In the genomic region with DNA sequence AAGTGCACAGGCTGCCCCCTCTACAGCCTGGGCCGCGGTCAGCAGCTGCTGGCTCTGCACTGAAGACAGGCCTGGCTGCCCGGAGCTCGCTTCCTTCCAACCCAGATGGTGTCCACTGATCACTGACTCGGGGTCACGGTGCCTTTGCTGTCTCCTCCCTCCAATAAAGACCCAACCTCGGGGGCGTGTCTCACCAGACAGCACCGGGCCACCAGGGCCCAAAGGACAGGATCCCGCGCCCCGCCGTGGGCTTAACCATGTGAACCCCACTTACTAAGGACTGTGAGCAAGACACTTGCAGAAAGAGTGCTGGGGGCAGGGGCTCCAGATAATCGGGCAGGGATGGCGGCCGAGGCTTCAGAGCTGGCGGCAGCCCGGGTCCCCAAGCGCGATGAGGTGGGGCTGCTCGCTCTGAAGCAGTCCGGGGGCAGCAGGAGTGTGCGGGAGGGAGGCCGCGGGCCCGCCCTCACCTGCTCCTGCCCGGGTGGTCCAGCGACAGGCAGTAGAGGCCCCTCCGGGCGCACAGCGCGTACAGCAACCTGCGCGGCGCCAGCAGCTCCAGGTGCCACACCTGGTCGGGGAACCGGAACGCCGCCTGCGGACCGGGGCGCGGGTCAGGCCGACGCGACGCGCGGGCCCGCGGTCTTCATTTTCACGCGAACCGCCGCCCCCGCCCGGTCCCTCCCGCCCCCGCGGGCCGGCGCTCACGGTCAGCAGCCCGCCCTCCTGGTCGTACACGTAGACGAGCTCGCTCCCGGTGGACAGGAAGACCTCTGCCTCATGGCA, we compare ENCODE assay signal across 1 cellular context.
TF ChIP-seq lines count a peak whose summit lies in the region.

No MANE protein-coding gene starts in this region.

TF ChIP-seq in K562, 482 proteins besides CTCF, POLR2A, EP300 and RAD21 (continued from another document):
- TF ChIP-seq, protein P1, sequence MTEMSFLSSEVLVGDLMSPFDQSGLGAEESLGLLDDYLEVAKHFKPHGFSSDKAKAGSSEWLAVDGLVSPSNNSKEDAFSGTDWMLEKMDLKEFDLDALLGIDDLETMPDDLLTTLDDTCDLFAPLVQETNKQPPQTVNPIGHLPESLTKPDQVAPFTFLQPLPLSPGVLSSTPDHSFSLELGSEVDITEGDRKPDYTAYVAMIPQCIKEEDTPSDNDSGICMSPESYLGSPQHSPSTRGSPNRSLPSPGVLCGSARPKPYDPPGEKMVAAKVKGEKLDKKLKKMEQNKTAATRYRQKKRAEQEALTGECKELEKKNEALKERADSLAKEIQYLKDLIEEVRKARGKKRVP (CRISPR knock-in tag; IDR thresholded peaks at IDR 0.05): no peak
- TF ChIP-seq TEAD4 (IDR thresholded peaks at IDR 0.05; ENCODE audit: low read length) (0 out of 2 replicates have a peak, but pooled peaks have one; percentile 8), TEAD4 (CRISPR knock-in tag; IDR thresholded peaks at IDR 0.05; ENCODE audit: borderline replicate concordance) (no peak), ARID1B (IDR thresholded peaks at IDR 0.05) (peak; percentile 31), TCF3 (CRISPR knock-in tag; IDR thresholded peaks at IDR 0.05) (peak; percentile 61), NFATC3 (IDR thresholded peaks at IDR 0.05) (no peak), SAP30 (IDR thresholded peaks at IDR 0.05; ENCODE audit: borderline replicate concordance, insufficient read depth, low read depth, low read length, poor library complexity, severe bottlenecking) (peak; percentile 84), FOSL1 (tag; conservative IDR thresholded peaks at IDR 0.05) (no peak), TBP (optimal IDR thresholded peaks at IDR 0.05; ENCODE audit: low read depth, low read length) (no peak), ZNF239 (CRISPR knock-in tag; IDR thresholded peaks at IDR 0.05) (no peak), L3MBTL2 (IDR thresholded peaks at IDR 0.05) (0 out of 2 replicates have a peak, but pooled peaks have one; percentile 29)
- TF ChIP-seq, protein P2, sequence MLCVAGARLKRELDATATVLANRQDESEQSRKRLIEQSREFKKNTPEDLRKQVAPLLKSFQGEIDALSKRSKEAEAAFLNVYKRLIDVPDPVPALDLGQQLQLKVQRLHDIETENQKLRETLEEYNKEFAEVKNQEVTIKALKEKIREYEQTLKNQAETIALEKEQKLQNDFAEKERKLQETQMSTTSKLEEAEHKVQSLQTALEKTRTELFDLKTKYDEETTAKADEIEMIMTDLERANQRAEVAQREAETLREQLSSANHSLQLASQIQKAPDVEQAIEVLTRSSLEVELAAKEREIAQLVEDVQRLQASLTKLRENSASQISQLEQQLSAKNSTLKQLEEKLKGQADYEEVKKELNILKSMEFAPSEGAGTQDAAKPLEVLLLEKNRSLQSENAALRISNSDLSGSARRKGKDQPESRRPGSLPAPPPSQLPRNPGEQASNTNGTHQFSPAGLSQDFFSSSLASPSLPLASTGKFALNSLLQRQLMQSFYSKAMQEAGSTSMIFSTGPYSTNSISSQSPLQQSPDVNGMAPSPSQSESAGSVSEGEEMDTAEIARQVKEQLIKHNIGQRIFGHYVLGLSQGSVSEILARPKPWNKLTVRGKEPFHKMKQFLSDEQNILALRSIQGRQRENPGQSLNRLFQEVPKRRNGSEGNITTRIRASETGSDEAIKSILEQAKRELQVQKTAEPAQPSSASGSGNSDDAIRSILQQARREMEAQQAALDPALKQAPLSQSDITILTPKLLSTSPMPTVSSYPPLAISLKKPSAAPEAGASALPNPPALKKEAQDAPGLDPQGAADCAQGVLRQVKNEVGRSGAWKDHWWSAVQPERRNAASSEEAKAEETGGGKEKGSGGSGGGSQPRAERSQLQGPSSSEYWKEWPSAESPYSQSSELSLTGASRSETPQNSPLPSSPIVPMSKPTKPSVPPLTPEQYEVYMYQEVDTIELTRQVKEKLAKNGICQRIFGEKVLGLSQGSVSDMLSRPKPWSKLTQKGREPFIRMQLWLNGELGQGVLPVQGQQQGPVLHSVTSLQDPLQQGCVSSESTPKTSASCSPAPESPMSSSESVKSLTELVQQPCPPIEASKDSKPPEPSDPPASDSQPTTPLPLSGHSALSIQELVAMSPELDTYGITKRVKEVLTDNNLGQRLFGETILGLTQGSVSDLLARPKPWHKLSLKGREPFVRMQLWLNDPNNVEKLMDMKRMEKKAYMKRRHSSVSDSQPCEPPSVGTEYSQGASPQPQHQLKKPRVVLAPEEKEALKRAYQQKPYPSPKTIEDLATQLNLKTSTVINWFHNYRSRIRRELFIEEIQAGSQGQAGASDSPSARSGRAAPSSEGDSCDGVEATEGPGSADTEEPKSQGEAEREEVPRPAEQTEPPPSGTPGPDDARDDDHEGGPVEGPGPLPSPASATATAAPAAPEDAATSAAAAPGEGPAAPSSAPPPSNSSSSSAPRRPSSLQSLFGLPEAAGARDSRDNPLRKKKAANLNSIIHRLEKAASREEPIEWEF (CRISPR knock-in tag; IDR thresholded peaks at IDR 0.05): no peak
- TF ChIP-seq, protein P3, sequence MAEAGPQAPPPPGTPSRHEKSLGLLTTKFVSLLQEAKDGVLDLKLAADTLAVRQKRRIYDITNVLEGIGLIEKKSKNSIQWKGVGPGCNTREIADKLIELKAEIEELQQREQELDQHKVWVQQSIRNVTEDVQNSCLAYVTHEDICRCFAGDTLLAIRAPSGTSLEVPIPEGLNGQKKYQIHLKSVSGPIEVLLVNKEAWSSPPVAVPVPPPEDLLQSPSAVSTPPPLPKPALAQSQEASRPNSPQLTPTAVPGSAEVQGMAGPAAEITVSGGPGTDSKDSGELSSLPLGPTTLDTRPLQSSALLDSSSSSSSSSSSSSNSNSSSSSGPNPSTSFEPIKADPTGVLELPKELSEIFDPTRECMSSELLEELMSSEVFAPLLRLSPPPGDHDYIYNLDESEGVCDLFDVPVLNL (CRISPR knock-in tag; IDR thresholded peaks at IDR 0.05; ENCODE audit: low read depth): 0 out of 2 replicates have a peak, but pooled peaks have one; percentile 30
- TF ChIP-seq, protein P4, sequence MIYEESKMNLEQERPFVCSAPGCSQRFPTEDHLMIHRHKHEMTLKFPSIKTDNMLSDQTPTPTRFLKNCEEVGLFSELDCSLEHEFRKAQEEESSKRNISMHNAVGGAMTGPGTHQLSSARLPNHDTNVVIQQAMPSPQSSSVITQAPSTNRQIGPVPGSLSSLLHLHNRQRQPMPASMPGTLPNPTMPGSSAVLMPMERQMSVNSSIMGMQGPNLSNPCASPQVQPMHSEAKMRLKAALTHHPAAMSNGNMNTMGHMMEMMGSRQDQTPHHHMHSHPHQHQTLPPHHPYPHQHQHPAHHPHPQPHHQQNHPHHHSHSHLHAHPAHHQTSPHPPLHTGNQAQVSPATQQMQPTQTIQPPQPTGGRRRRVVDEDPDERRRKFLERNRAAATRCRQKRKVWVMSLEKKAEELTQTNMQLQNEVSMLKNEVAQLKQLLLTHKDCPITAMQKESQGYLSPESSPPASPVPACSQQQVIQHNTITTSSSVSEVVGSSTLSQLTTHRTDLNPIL (CRISPR knock-in tag; IDR thresholded peaks at IDR 0.05): no peak
- TF ChIP-seq, protein P5, sequence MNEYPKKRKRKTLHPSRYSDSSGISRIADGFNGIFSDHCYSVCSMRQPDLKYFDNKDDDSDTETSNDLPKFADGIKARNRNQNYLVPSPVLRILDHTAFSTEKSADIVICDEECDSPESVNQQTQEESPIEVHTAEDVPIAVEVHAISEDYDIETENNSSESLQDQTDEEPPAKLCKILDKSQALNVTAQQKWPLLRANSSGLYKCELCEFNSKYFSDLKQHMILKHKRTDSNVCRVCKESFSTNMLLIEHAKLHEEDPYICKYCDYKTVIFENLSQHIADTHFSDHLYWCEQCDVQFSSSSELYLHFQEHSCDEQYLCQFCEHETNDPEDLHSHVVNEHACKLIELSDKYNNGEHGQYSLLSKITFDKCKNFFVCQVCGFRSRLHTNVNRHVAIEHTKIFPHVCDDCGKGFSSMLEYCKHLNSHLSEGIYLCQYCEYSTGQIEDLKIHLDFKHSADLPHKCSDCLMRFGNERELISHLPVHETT (CRISPR knock-in tag; conservative IDR thresholded peaks at IDR 0.05 in 1 of 2, IDR thresholded peaks at IDR 0.05 in 1 of 2): peak in 1 of 2 experiments; percentile 78; a peak in 2 of 4 replicates
TF ChIP-seq in K562: peak in this region for 32.
